In genomic region chr4:6055030-6055429, GRCh38 we compare ENCODE assay signal across 35 cellular contexts. TPM values are rescaled to one million over a fixed set of nuclear protein-coding genes. Genes with fewer than 3 reads are reported as not detected.
"Had no signal": no experiment of that assay in that cellular context is flagged by ENCODE, and none has a peak within 500 bp of the region (broad histone marks: within the 10 kb centered on the region; RNA-seq: fewer than 3 reads in every experiment).

No MANE protein-coding gene starts in this region.

- H3K4me1 ChIP-seq: adrenal gland, body of pancreas, breast epithelium had no signal

- DNase-seq: activated B cell treated with CpG ODN at 0.5 μM for 24 hours; activated CD4-positive, alpha-beta memory T cell treated with anti-CD3 and anti-CD28 coated beads for 36 hours; activated CD4-positive, alpha-beta T cell treated with anti-CD3 and anti-CD28 coated beads for 4 hours; activated CD4-positive, alpha-beta T cell treated with anti-CD3 and anti-CD28 coated beads, Interleukin-2, amount 10 ng/mL, durations not matched to agents 24 days and 14 days; activated CD4-positive, alpha-beta T cell treated with anti-CD3 and anti-CD28 coated beads, Interleukin-2, amount 50 U/mL, for 1 hour; activated CD4-positive, alpha-beta T cell treated with anti-CD3 and anti-CD28 coated beads, Interleukin-2, amount 50 U/mL, for 4 hours; activated CD4-positive, CD25-positive, alpha-beta regulatory T cell treated with anti-CD3 and anti-CD28 coated beads, Interleukin-2, amount 50 U/mL, for 72 hours; activated CD8-positive, alpha-beta memory T cell treated with anti-CD3 and anti-CD28 coated beads, Interleukin-2, amount 50 U/mL, for 4 hours; activated CD8-positive, alpha-beta T cell treated with anti-CD3 and anti-CD28 coated beads for 36 hours; activated effector memory CD4-positive, alpha-beta T cell treated with anti-CD3 and anti-CD28 coated beads, Interleukin-2, amount 50 U/mL, for 16 hours; activated gamma-delta T cell treated with Interleukin-2 at 50 U/mL for 16 hours; activated naive CD4-positive, alpha-beta T cell; activated naive CD4-positive, alpha-beta T cell treated with anti-CD3 and anti-CD28 coated beads for 36 hours; activated naive CD4-positive, alpha-beta T cell treated with anti-CD3 and anti-CD28 coated beads, Interleukin-2, amount 50 U/mL, for 16 hours; activated naive CD8-positive, alpha-beta T cell treated with anti-CD3 and anti-CD28 coated beads for 36 hours; activated T-cell treated with anti-CD3 and anti-CD28 coated beads for 4 hours; activated T-cell treated with anti-CD3 and anti-CD28 coated beads, Interleukin-2, amount 50 U/mL, for 1 hour; activated T-cell treated with anti-CD3 and anti-CD28 coated beads, Interleukin-2, amount 50 U/mL, for 4 hours; activated T-cell treated with anti-CD3 and anti-CD28 coated beads, Interleukin-2, amount 50 U/mL, for 72 hours; adrenal gland; amniotic stem cell; body of pancreas; brain microvascular endothelial cell; SW 1271; T-helper 1 cell; T-helper 2 cell; T-helper 9 cell had no signal

- H3K27ac ChIP-seq: adrenal gland, body of pancreas, brain microvascular endothelial cell, breast epithelium, VCaP had no signal

- H3K27me3 ChIP-seq: adrenal gland, body of pancreas, brain microvascular endothelial cell had no signal

- H3K36me3 ChIP-seq: adrenal gland, brain microvascular endothelial cell, breast epithelium had no signal

- H3K4me1 Mint-ChIP-seq: activated B cell treated with CpG ODN at 0.5 μM for 24 hours; activated CD4-positive, alpha-beta T cell treated with anti-CD3 and anti-CD28 coated beads, Interleukin-2, amount 10 ng/mL, durations not matched to agents 24 days and 14 days; activated naive CD8-positive, alpha-beta T cell treated with anti-CD3 and anti-CD28 coated beads for 36 hours; activated T-helper 17 cell treated with anti-CD3 and anti-CD28 coated beads, Interleukin-2, amount 50 U/mL, for 72 hours; central memory CD8-positive, alpha-beta T cell had no signal

- H3K9me3 Mint-ChIP-seq: central memory CD8-positive, alpha-beta T cell had no signal

- H3K4me3 ChIP-seq: adrenal gland, body of pancreas, breast epithelium had no signal

- H3K27me3 Mint-ChIP-seq: activated B cell treated with CpG ODN at 0.5 μM for 24 hours; activated CD4-positive, alpha-beta memory T cell treated with anti-CD3 and anti-CD28 coated beads for 36 hours; activated CD4-positive, alpha-beta T cell treated with anti-CD3 and anti-CD28 coated beads, Interleukin-2, amount 10 ng/mL, durations not matched to agents 24 days and 14 days; activated CD8-positive, alpha-beta T cell treated with anti-CD3 and anti-CD28 coated beads for 36 hours; activated naive CD8-positive, alpha-beta T cell treated with anti-CD3 and anti-CD28 coated beads for 36 hours; activated T-helper 17 cell treated with anti-CD3 and anti-CD28 coated beads, Interleukin-2, amount 50 U/mL, for 72 hours; central memory CD8-positive, alpha-beta T cell had no signal

- H3K4me3 Mint-ChIP-seq: activated B cell treated with CpG ODN at 0.5 μM for 24 hours; activated CD4-positive, alpha-beta memory T cell treated with anti-CD3 and anti-CD28 coated beads for 36 hours; activated CD4-positive, alpha-beta T cell treated with anti-CD3 and anti-CD28 coated beads, Interleukin-2, amount 10 ng/mL, durations not matched to agents 24 days and 14 days; activated CD8-positive, alpha-beta T cell treated with anti-CD3 and anti-CD28 coated beads for 36 hours; activated naive CD4-positive, alpha-beta T cell treated with anti-CD3 and anti-CD28 coated beads for 36 hours; activated naive CD8-positive, alpha-beta T cell treated with anti-CD3 and anti-CD28 coated beads for 36 hours; activated T-cell treated with anti-CD3 and anti-CD28 coated beads, Interleukin-2, amount 50 U/mL, for 4 hours; activated T-cell treated with anti-CD3 and anti-CD28 coated beads, Interleukin-2, amount 50 U/mL, for 72 hours; activated T-helper 1 cell treated with anti-CD3 and anti-CD28 coated beads, Interleukin-12 subunit alpha, Interleukin-12 subunit beta, Interleukin-2, Interleukin-4 antibody, amounts not matched to agents 30 ng/mL and 10 ng/mL and 1 ng/mL, durations not matched to agents 14 hours and 24 hours and 36 hours; activated T-helper 17 cell treated with anti-CD3 and anti-CD28 coated beads, Interleukin-2, amount 50 U/mL, for 72 hours; central memory CD8-positive, alpha-beta T cell; T-helper 1 cell treated with Interleukin-12 subunit alpha and Interleukin-12 subunit beta and Interleukin-4 antibody, amounts not matched to agents 30 μg/mL and 1 μg/mL, for 36 hours; T-helper 2 cell treated with Interferon-gamma antibody and Interleukin-4, amounts not matched to agents 5 μg/mL and 100 μg/mL, for 36 hours had no signal

- H3K27ac Mint-ChIP-seq: activated B cell treated with CpG ODN at 0.5 μM for 24 hours; activated CD4-positive, alpha-beta memory T cell treated with anti-CD3 and anti-CD28 coated beads for 36 hours; activated CD4-positive, alpha-beta T cell treated with anti-CD3 and anti-CD28 coated beads, Interleukin-2, amount 10 ng/mL, durations not matched to agents 24 days and 14 days; activated CD8-positive, alpha-beta T cell treated with anti-CD3 and anti-CD28 coated beads for 36 hours; activated naive CD4-positive, alpha-beta T cell treated with anti-CD3 and anti-CD28 coated beads for 36 hours; activated naive CD4-positive, alpha-beta T cell treated with anti-CD3 and anti-CD28 coated beads, Interleukin-2, amount 50 U/mL, for 72 hours; activated naive CD8-positive, alpha-beta T cell treated with anti-CD3 and anti-CD28 coated beads for 36 hours; activated T-cell treated with anti-CD3 and anti-CD28 coated beads, Interleukin-2, amount 50 U/mL, for 72 hours; activated T-helper 1 cell treated with anti-CD3 and anti-CD28 coated beads, Interleukin-12 subunit alpha, Interleukin-12 subunit beta, Interleukin-2, Interleukin-4 antibody, amounts not matched to agents 30 ng/mL and 10 ng/mL and 1 ng/mL, durations not matched to agents 14 hours and 24 hours and 36 hours; activated T-helper 17 cell treated with anti-CD3 and anti-CD28 coated beads, Interleukin-2, amount 50 U/mL, for 72 hours; T-helper 1 cell treated with Interleukin-12 subunit alpha and Interleukin-12 subunit beta and Interleukin-4 antibody, amounts not matched to agents 30 μg/mL and 1 μg/mL, for 36 hours; T-helper 2 cell treated with Interferon-gamma antibody and Interleukin-4, amounts not matched to agents 5 μg/mL and 100 μg/mL, for 36 hours had no signal

RNA-seq across cellular contexts. Expression of gene C4orf50, which starts 36.8 kb away (rescaled TPM):
- total RNA-seq: activated B cell treated with CpG ODN at 0.5 μM for 24 hours; activated naive CD4-positive, alpha-beta T cell treated with anti-CD3 and anti-CD28 coated beads for 36 hours; activated naive CD8-positive, alpha-beta T cell treated with anti-CD3 and anti-CD28 coated beads for 36 hours had no signal
